Comparison of ENCODE assay signal across 9 cellular contexts in genomic region chr7:128209229-128210035, GRCh38. TPM values are rescaled to one million over a fixed set of nuclear protein-coding genes. Genes with fewer than 3 reads are reported as not detected.
DNase-seq lines count a peak whose midpoint lies in the region; ATAC-seq and TF ChIP-seq lines count a peak whose summit lies in the region.
"Had no signal": no experiment of that assay in that cellular context is flagged by ENCODE, and none has a peak within 500 bp of the region (broad histone marks: within the 10 kb centered on the region; RNA-seq: fewer than 3 reads in every experiment).

No MANE protein-coding gene starts in this region.

- H3K4me3 ChIP-seq in cardiac fibroblast (replicated peaks in 1 of 2; ENCODE audit: low read depth in 2 of 2, low read length in 2 of 2) (no peak overlapping the region), kidney epithelial cell (ENCODE audit: low read depth, low read length) (no peak overlapping the region)

- peaks cover 30% of the 10 kb centered on the region for H3K27me3 ChIP-seq in kidney epithelial cell (ENCODE audit: control insufficient read depth, insufficient read depth, low read length)

- ATAC-seq in HG02623 (IDR thresholded peaks at IDR 0.05; ENCODE audit: unreplicated experiment) = peak; percentile 55

- TF ChIP-seq CTCF in cardiac fibroblast (IDR thresholded peaks at IDR 0.05; ENCODE audit: low read depth, low read length) (peak; percentile 97), kidney epithelial cell (IDR thresholded peaks at IDR 0.05; ENCODE audit: insufficient read depth, low read length, poor library complexity, severe bottlenecking) (peak; percentile 99)

- DNase-seq in GM03348 (ENCODE audit: low spot score) (peak; percentile 90), NCI-H2171 (lab: John Stamatoyannopoulos, UW) (peak; percentile 36), cardiac fibroblast (ENCODE audit: low read depth in 2 of 2) (peak; percentile 82 to 84), kidney epithelial cell (ENCODE audit: low read depth) (peak; percentile 12), cerebellar nuclear complex (lab: John Stamatoyannopoulos, UW) (no peak)
- peak; percentile 24 to 30 (median 29) for DNase-seq in activated CD4-positive, CD25-positive, alpha-beta regulatory T cell (lab: John Stamatoyannopoulos, UW)
- peak; percentile 70 for DNase-seq in stimulated activated CD4-positive, alpha-beta T cell treated with anti-CD3 and anti-CD28 coated beads, Interleukin-1b, Interleukin-23, amount 100 ng/mL, for 48 hours

- no peaks in the 10 kb centered on the region for H3K36me3 ChIP-seq in kidney epithelial cell (ENCODE audit: control insufficient read depth, insufficient read depth, low read length)

RNA-seq across cellular contexts. Expression of gene LEP, which starts 31.6 kb away (rescaled TPM):
- total RNA-seq in kidney epithelial cell = not detected in 2 replicates
- total RNA-seq: mononuclear cell had no signal

Comparison
In these comparisons a context has a peak if more than half of its experiments do, and no peak if none do; other contexts are left out.
1. DNase-seq: peak in GM03348 (single experiment), NCI-H2171 (single experiment), activated CD4-positive, CD25-positive, alpha-beta regulatory T cell (4 of 4), cardiac fibroblast (2 of 2), kidney epithelial cell (single experiment) and stimulated activated CD4-positive, alpha-beta T cell treated with anti-CD3 and anti-CD28 coated beads, Interleukin-1b, Interleukin-23, amount 100 ng/mL, for 48 hours (single experiment); none in cerebellar nuclear complex (0 of 2).